8 cellular contexts compared by ENCODE assay signal in genomic region chr3:57597240-57597972, GRCh38. TPM values are rescaled to one million over a fixed set of nuclear protein-coding genes. Genes with fewer than 3 reads are reported as not detected.
DNase-seq lines count a peak whose midpoint lies in the region; ATAC-seq lines count a peak whose summit lies in the region.

Gene ARF4 (minus strand): TSS chr3:57597344. CDS start chr3:57597140, 204 bp downstream.

- H3K4me3 Mint-ChIP-seq in IgD-negative memory B cell, result peak within 1 kb of the TSS; percentile 88 to 98 (median 92)

- peaks cover 28 to 31% (median 31%) of the 10 kb centered on the region in 3 donors for H3K4me1 Mint-ChIP-seq in IgD-negative memory B cell

- H3K36me3 Mint-ChIP-seq in IgD-negative memory B cell, result peaks cover 4% of the 10 kb centered on the region

- peak; percentile 89 for ATAC-seq in GM21529 (IDR thresholded peaks at IDR 0.05; ENCODE audit: unreplicated experiment)

- DNase-seq in DMS153 (lab: John Stamatoyannopoulos, UW) (peak; percentile 95), OCI-M2 (lab: John Stamatoyannopoulos, UW; ENCODE audit: unreplicated experiment) (peak; percentile 83), activated T-cell treated with anti-CD3 and anti-CD28 coated beads for 4 hours (peak; percentile 97), epidermal melanocyte (ENCODE audit: insufficient read length, low spot score) (peak; percentile 98), middle frontal gyrus (ENCODE audit: extremely low spot score, low spot score) (peak; percentile 98)
- DNase-seq in stimulated activated CD8-positive, alpha-beta memory T cell treated with anti-CD3 and anti-CD28 coated beads, Interleukin-2, amount 100 ng/mL, for 48 hours (ENCODE audit: low read depth in 2 of 2), result peak; percentile 98 to 99

- no peaks in the 10 kb centered on the region for H3K9me3 Mint-ChIP-seq in IgD-negative memory B cell

- H3K27ac Mint-ChIP-seq in IgD-negative memory B cell, result peak within 1 kb of the TSS; percentile 89 to 100 (median 98)

- H3K27me3 Mint-ChIP-seq in IgD-negative memory B cell, result no peaks in the 10 kb centered on the region

RNA-seq across cellular contexts. Expression of gene ARF4, which starts in this region (rescaled TPM):
- 114 TPM for polyA plus RNA-seq in IgD-negative memory B cell

Comparison
In these comparisons a context has a peak if more than half of its experiments do, and no peak if none do; other contexts are left out.
1. Peak in every context shown above with its lines: DNase-seq and ATAC-seq.